ENCODE assay signal across 1 cellular context in genomic region chr2:105797298-105797819, GRCh38.
TF ChIP-seq lines count a peak whose summit lies in the region.

No MANE protein-coding gene starts in this region.

TF ChIP-seq in K562, 482 proteins besides CTCF, POLR2A, EP300 and RAD21 (continued from another document and continues in another):
- TF ChIP-seq FOXP4 (CRISPR knock-in tag; IDR thresholded peaks at IDR 0.05; ENCODE audit: borderline replicate concordance) (no peak), GTF3C2 (IDR thresholded peaks at IDR 0.05; ENCODE audit: borderline replicate concordance, extremely low read depth, insufficient read length) (no peak), THAP12 (CRISPR knock-in tag; IDR thresholded peaks at IDR 0.05) (no peak), EHMT2 (IDR thresholded peaks at IDR 0.05) (no peak), PHF21A (IDR thresholded peaks at IDR 0.05; ENCODE audit: borderline replicate concordance, low read depth) (no peak), PREB (CRISPR knock-in tag; IDR thresholded peaks at IDR 0.05) (no peak), NR1H2 (CRISPR knock-in tag; IDR thresholded peaks at IDR 0.05) (no peak), ID3 (CRISPR knock-in tag; IDR thresholded peaks at IDR 0.05) (no peak), ID3 (tag; IDR thresholded peaks at IDR 0.05) (no peak), ZBTB40 (IDR thresholded peaks at IDR 0.05) (no peak), ZBTB40 (CRISPR knock-in tag; IDR thresholded peaks at IDR 0.05) (no peak), ZNF444 (CRISPR knock-in tag; IDR thresholded peaks at IDR 0.05) (no peak), ZNF124 (CRISPR knock-in tag; IDR thresholded peaks at IDR 0.05) (no peak), HNRNPL (IDR thresholded peaks at IDR 0.05; ENCODE audit: low read depth, low read length) (no peak), SNIP1 (IDR thresholded peaks at IDR 0.05; ENCODE audit: low read depth) (no peak), SOX6 (IDR thresholded peaks at IDR 0.05) (no peak; the same call in 1 of the 2 replicates), KLF10 (CRISPR knock-in tag; IDR thresholded peaks at IDR 0.05) (no peak), CREM (IDR thresholded peaks at IDR 0.05; ENCODE audit: low read depth) (no peak), ARID3A (IDR thresholded peaks at IDR 0.05; ENCODE audit: borderline replicate concordance, low read depth, low read length) (no peak), ZNF644 (tag; IDR thresholded peaks at IDR 0.05; ENCODE audit: low read depth) (no peak), ZNF407 (IDR thresholded peaks at IDR 0.05; ENCODE audit: low read depth) (no peak)
